1 cellular context compared by ENCODE assay signal in genomic region chr22:36449776-36450175, GRCh38.
TF ChIP-seq lines count a peak whose summit lies in the region.

No MANE protein-coding gene starts in this region.

TF ChIP-seq in endothelial cell of umbilical vein, 7 proteins besides CTCF, POLR2A, EP300 and RAD21:
- TF ChIP-seq POLR2AphosphoS5 (IDR thresholded peaks at IDR 0.05; ENCODE audit: insufficient read depth, low read depth, low read length): no peak
- TF ChIP-seq FOS (IDR thresholded peaks at IDR 0.05; ENCODE audit: borderline replicate concordance, insufficient read depth, low read length): no peak
- TF ChIP-seq EZH2 (IDR thresholded peaks at IDR 0.05; ENCODE audit: borderline replicate concordance, low read depth, low read length, severe bottlenecking): no peak
- no peak for TF ChIP-seq MYC (IDR thresholded peaks at IDR 0.05; ENCODE audit: low read depth, low read length)
- no peak for TF ChIP-seq JUN (IDR thresholded peaks at IDR 0.05; ENCODE audit: borderline replicate concordance, insufficient read depth, insufficient read length, low read depth)
- TF ChIP-seq MAX (IDR thresholded peaks at IDR 0.05; ENCODE audit: insufficient read depth, insufficient read length): no peak
- TF ChIP-seq GATA2 (IDR thresholded peaks at IDR 0.05; ENCODE audit: insufficient read depth, insufficient read length, low read depth, low read length): no peak
